In genomic region chr1:177210071-177210470, GRCh38 we compare ENCODE assay signal across 1 cellular context.
TF ChIP-seq lines count a peak whose summit lies in the region.

No MANE protein-coding gene starts in this region.

TF ChIP-seq in A549, 52 proteins besides CTCF, POLR2A, EP300 and RAD21:
- TF ChIP-seq CBX2 (IDR thresholded peaks at IDR 0.05; ENCODE audit: borderline replicate concordance, low read depth) (no peak), TFCP2L1 (CRISPR knock-in tag; IDR thresholded peaks at IDR 0.05) (no peak), FOSL2 (IDR thresholded peaks at IDR 0.05) (no peak), FOSL2 (CRISPR knock-in tag; IDR thresholded peaks at IDR 0.05) (no peak), HES2 (IDR thresholded peaks at IDR 0.05) (no peak), ZFP36 (IDR thresholded peaks at IDR 0.05; ENCODE audit: borderline replicate concordance, partially characterized antibody) (no peak), MAX (IDR thresholded peaks at IDR 0.05) (no peak), CEBPB (IDR thresholded peaks at IDR 0.05) (no peak), CBX8 (IDR thresholded peaks at IDR 0.05) (no peak), ZNF302 (CRISPR knock-in tag; IDR thresholded peaks at IDR 0.05) (no peak)
